Comparison of ENCODE assay signal across 22 cellular contexts in the genomic region with DNA sequence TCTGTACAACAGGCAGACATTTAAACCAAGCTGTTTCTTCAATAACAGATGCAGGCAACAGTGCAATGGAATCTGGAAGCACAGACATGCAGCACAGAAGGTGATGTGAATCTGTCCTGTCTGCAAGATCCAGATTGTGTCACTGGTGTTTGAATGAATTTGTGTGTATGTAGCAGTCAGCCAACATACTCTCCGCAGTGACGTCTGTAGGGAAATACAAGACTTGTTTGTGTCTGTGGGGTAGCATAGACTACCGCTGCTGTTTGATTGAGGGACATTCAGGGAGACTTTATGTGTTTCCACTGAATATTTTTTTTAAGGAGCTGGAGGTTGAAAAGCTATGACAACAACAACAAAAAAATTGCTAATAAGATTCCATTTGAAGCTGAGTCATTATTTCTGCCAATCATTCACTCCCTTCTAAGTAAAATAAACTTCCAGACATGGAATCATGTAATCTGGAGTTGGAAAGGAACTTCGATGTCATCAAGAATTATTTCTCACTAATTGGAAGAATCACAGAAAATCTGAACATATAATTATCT.
A peak's percentile ranks its signal among the peaks of the same experiment; 100 is the strongest.
DNase-seq lines count a peak whose midpoint lies in the region; ATAC-seq, FAIRE-seq and TF ChIP-seq lines count a peak whose summit lies in the region.
"Had no signal": no experiment of that assay in that cellular context is flagged by ENCODE, and none has a peak within 500 bp of the region (broad histone marks: within the 10 kb centered on the region; RNA-seq: fewer than 3 reads in every experiment).

No MANE protein-coding gene starts in this region.

- no peaks in the 10 kb centered on the region for H3K27me3 Mint-ChIP-seq in activated CD4-positive, alpha-beta T cell treated with anti-CD3 and anti-CD28 coated beads, Interleukin-2, amount 10 ng/mL, durations not matched to agents 24 days and 14 days
- H3K27me3 Mint-ChIP-seq in activated CD4-positive, alpha-beta T cell treated with anti-CD3 and anti-CD28 coated beads for 36 hours, result peaks cover 1% of the 10 kb centered on the region
- no peaks in the 10 kb centered on the region for H3K27me3 Mint-ChIP-seq in astrocyte (ENCODE audit: low read depth, unreplicated experiment)
- H3K27me3 Mint-ChIP-seq in T-helper 2 cell treated with Interferon-gamma antibody and Interleukin-4, amounts not matched to agents 5 μg/mL and 100 μg/mL, for 36 hours (ENCODE audit: low read depth), result no peaks in the 10 kb centered on the region

- no peak overlapping the region for H3K4me3 ChIP-seq in astrocyte (ENCODE audit: insufficient read depth, low read depth, low read length)
- H3K4me3 ChIP-seq: BLaER1, GM12878 had no signal

- no peaks in the 10 kb centered on the region for H3K27me3 ChIP-seq in astrocyte (ENCODE audit: insufficient read depth, low read length)
- H3K27me3 ChIP-seq: BLaER1 had no signal

- ATAC-seq in activated CD4-positive, alpha-beta T cell treated with anti-CD3 and anti-CD28 coated beads for 36 hours, result no peak
- ATAC-seq in GM21515 (IDR thresholded peaks at IDR 0.05; ENCODE audit: unreplicated experiment), result no peak
- ATAC-seq: CD8-positive, alpha-beta T cell; GM12878 had no signal

- intact Hi-C loops in activated CD4-positive, alpha-beta T cell treated with anti-CD3 and anti-CD28 coated beads, Interleukin-2, amount 10 ng/mL, durations not matched to agents 24 days and 14 days (cut with micrococcal nuclease), result no loop called here
- intact Hi-C loops in activated CD4-positive, alpha-beta T cell treated with anti-CD3 and anti-CD28 coated beads for 36 hours (cut with DNase I, micrococcal nuclease), result no loop called here
- intact Hi-C loops in posterior vena cava (cut with DNase I), result no loop called here

- no peak for FAIRE-seq in astrocyte (lab: Jason Lieb, UNC)
- FAIRE-seq: G401.6, GM12878 had no signal

- H3K9me3 Mint-ChIP-seq in activated CD4-positive, alpha-beta T cell treated with anti-CD3 and anti-CD28 coated beads, Interleukin-2, amount 10 ng/mL, durations not matched to agents 24 days and 14 days, result no peaks in the 10 kb centered on the region
- no peaks in the 10 kb centered on the region for H3K9me3 Mint-ChIP-seq in activated CD4-positive, alpha-beta T cell treated with anti-CD3 and anti-CD28 coated beads for 36 hours (ENCODE audit: low read depth)
- no peaks in the 10 kb centered on the region for H3K9me3 Mint-ChIP-seq in astrocyte (ENCODE audit: unreplicated experiment)
- H3K9me3 Mint-ChIP-seq in T-helper 2 cell treated with Interferon-gamma antibody and Interleukin-4, amounts not matched to agents 5 μg/mL and 100 μg/mL, for 36 hours, result no peaks in the 10 kb centered on the region
- H3K9me3 Mint-ChIP-seq: CD8-positive, alpha-beta T cell had no signal

- peaks cover 17% of the 10 kb centered on the region for H3K4me1 ChIP-seq in astrocyte (ENCODE audit: insufficient read depth, low read length)

- H3K9me3 ChIP-seq in astrocyte (ENCODE audit: insufficient read depth, low read depth, low read length), result no peaks in the 10 kb centered on the region
- H3K9me3 ChIP-seq: BLaER1 had no signal

- no peaks in the 10 kb centered on the region for H3K36me3 Mint-ChIP-seq in activated CD4-positive, alpha-beta T cell treated with anti-CD3 and anti-CD28 coated beads, Interleukin-2, amount 10 ng/mL, durations not matched to agents 24 days and 14 days (ENCODE audit: low read depth)
- no peaks in the 10 kb centered on the region for H3K36me3 Mint-ChIP-seq in activated CD4-positive, alpha-beta T cell treated with anti-CD3 and anti-CD28 coated beads for 36 hours (ENCODE audit: low read depth)
- no peaks in the 10 kb centered on the region for H3K36me3 Mint-ChIP-seq in astrocyte (ENCODE audit: low read depth, unreplicated experiment)
- no peaks in the 10 kb centered on the region for H3K36me3 Mint-ChIP-seq in T-helper 2 cell treated with Interferon-gamma antibody and Interleukin-4, amounts not matched to agents 5 μg/mL and 100 μg/mL, for 36 hours (ENCODE audit: low read depth)
- H3K36me3 Mint-ChIP-seq: CD8-positive, alpha-beta T cell had no signal

- CTCF ChIA-PET in activated CD4-positive, alpha-beta T cell treated with anti-CD3 and anti-CD28 coated beads for 36 hours (lab: Charles Lee), result interaction anchor here (1.1 to 1.3 kb wide), 2 partner anchors 11 to 13 kb away, joined by 3 read pairs; no protein-coding TSS in a partner anchor

- DNase-seq in activated CD4-positive, alpha-beta T cell treated with anti-CD3 and anti-CD28 coated beads, Interleukin-2, amount 10 ng/mL, durations not matched to agents 24 days and 14 days, result peak; percentile 41
- no peak for DNase-seq in activated CD4-positive, alpha-beta T cell treated with anti-CD3 and anti-CD28 coated beads for 36 hours
- DNase-seq in astrocyte (ENCODE audit: low read depth) (peak; percentile 48), kidney tubule cell (ENCODE audit: low spot score) (peak; percentile 57), posterior vena cava (ENCODE audit: low spot score) (no peak), COLO829 (ENCODE audit: low spot score) (no peak)
- DNase-seq in T-helper 2 cell treated with Interferon-gamma antibody and Interleukin-4, amounts not matched to agents 5 μg/mL and 100 μg/mL, for 36 hours (ENCODE audit: low spot score), result no peak
- DNase-seq: CD8-positive, alpha-beta T cell; DND-41; H7; IMR-90; Karpas-422; MM.1S; NCI-H1105; NCI-H187; NK-92 treated with Interleukin-12 subunit alpha and Interleukin-12 subunit beta, amount 100 ng/mL, for 24 hours; SIG-M5 had no signal

- H3K27ac ChIP-seq in astrocyte (ENCODE audit: low read depth, low read length), result no peak overlapping the region
- H3K27ac ChIP-seq: 22Rv1, BLaER1 had no signal

- H4K20me1 ChIP-seq in astrocyte (ENCODE audit: insufficient read depth, low read length), result no peaks in the 10 kb centered on the region
- H4K20me1 ChIP-seq: BLaER1 had no signal

- H3K4me2 ChIP-seq in astrocyte (ENCODE audit: low read length), result peak overlapping the region; percentile 59
- H3K4me2 ChIP-seq: BLaER1 had no signal

- no peak for TF ChIP-seq CTCF in astrocyte (IDR thresholded peaks at IDR 0.05; ENCODE audit: insufficient read depth, low read depth, low read length)

- POLR2A ChIA-PET in activated CD4-positive, alpha-beta T cell treated with anti-CD3 and anti-CD28 coated beads for 36 hours (lab: Charles Lee), result no interaction called here

- no peaks in the 10 kb centered on the region for H3K4me1 Mint-ChIP-seq in activated CD4-positive, alpha-beta T cell treated with anti-CD3 and anti-CD28 coated beads, Interleukin-2, amount 10 ng/mL, durations not matched to agents 24 days and 14 days
- H3K4me1 Mint-ChIP-seq in activated CD4-positive, alpha-beta T cell treated with anti-CD3 and anti-CD28 coated beads for 36 hours, result no peaks in the 10 kb centered on the region
- peaks cover 31% of the 10 kb centered on the region for H3K4me1 Mint-ChIP-seq in astrocyte (ENCODE audit: low read depth, unreplicated experiment)
- no peaks in the 10 kb centered on the region for H3K4me1 Mint-ChIP-seq in T-helper 2 cell treated with Interferon-gamma antibody and Interleukin-4, amounts not matched to agents 5 μg/mL and 100 μg/mL, for 36 hours (ENCODE audit: low read depth)

- no peak overlapping the region for H2AFZ ChIP-seq in astrocyte (ENCODE audit: low read depth, low read length)

- no peak overlapping the region for H3K9ac ChIP-seq in astrocyte (ENCODE audit: low read length)
- H3K9ac ChIP-seq: BLaER1 had no signal

- H3K27ac Mint-ChIP-seq in activated CD4-positive, alpha-beta T cell treated with anti-CD3 and anti-CD28 coated beads, Interleukin-2, amount 10 ng/mL, durations not matched to agents 24 days and 14 days, result no peak overlapping the region
- H3K27ac Mint-ChIP-seq in activated CD4-positive, alpha-beta T cell treated with anti-CD3 and anti-CD28 coated beads for 36 hours, result no peak overlapping the region
- H3K27ac Mint-ChIP-seq in astrocyte (ENCODE audit: unreplicated experiment), result no peak overlapping the region
- H3K27ac Mint-ChIP-seq in T-helper 2 cell treated with Interferon-gamma antibody and Interleukin-4, amounts not matched to agents 5 μg/mL and 100 μg/mL, for 36 hours, result no peak overlapping the region
- H3K27ac Mint-ChIP-seq: CD8-positive, alpha-beta T cell had no signal

- H3K36me3 ChIP-seq in astrocyte (ENCODE audit: insufficient read depth, low read length), result no peaks in the 10 kb centered on the region
- H3K36me3 ChIP-seq: BLaER1 had no signal

- no peak overlapping the region for H3K4me3 Mint-ChIP-seq in activated CD4-positive, alpha-beta T cell treated with anti-CD3 and anti-CD28 coated beads, Interleukin-2, amount 10 ng/mL, durations not matched to agents 24 days and 14 days
- H3K4me3 Mint-ChIP-seq in activated CD4-positive, alpha-beta T cell treated with anti-CD3 and anti-CD28 coated beads for 36 hours, result no peak overlapping the region
- no peak overlapping the region for H3K4me3 Mint-ChIP-seq in astrocyte (ENCODE audit: unreplicated experiment)
- no peak overlapping the region for H3K4me3 Mint-ChIP-seq in T-helper 2 cell treated with Interferon-gamma antibody and Interleukin-4, amounts not matched to agents 5 μg/mL and 100 μg/mL, for 36 hours
- H3K4me3 Mint-ChIP-seq: CD8-positive, alpha-beta T cell had no signal

- no peaks in the 10 kb centered on the region for H3K79me2 ChIP-seq in astrocyte (ENCODE audit: insufficient read depth, low read length)

Comparison
In these comparisons a context has a peak if more than half of its experiments do, and no peak if none do; other contexts are left out.
1. DNase-seq: peak in activated CD4-positive, alpha-beta T cell treated with anti-CD3 and anti-CD28 coated beads, Interleukin-2, amount 10 ng/mL, durations not matched to agents 24 days and 14 days (single experiment), astrocyte (single experiment) and kidney tubule cell (single experiment); none in activated CD4-positive, alpha-beta T cell treated with anti-CD3 and anti-CD28 coated beads for 36 hours (single experiment), T-helper 2 cell treated with Interferon-gamma antibody and Interleukin-4, amounts not matched to agents 5 μg/mL and 100 μg/mL, for 36 hours (single experiment), posterior vena cava (single experiment) and COLO829 (single experiment).